1 cellular context compared by ENCODE assay signal in the genomic region with DNA sequence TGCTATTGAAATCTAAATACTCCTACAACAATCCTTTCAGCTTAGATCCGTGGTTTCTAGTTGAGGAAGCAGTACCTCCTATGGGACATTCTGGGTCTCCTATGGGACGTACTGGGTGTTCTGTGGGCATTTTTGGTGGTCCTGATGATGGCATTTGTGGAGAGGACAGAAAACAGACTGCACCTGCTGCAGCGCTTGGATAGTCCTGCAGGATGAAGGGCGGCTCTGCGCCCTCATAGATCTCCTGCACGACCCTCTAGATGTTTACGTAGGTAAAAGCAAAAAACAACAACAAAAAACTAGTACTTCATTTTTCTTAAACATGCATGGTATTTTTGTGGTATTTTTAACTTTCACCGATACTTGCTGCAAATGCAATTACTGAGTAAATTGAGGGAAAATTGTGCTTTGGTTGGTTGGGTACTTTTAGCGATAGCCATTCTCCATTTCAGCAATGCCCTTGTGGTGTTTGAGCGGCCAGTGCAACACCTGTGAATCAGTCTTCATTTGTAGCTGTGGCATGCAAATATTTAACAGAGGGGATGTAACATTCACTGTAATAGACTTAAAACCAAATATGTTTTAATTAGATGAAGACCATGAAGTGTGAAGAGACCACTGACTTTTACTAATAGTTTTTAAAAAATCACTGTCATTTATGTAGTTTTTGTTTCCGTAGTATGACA.
TF ChIP-seq lines count a peak whose summit lies in the region.

No MANE protein-coding gene starts in this region.

TF ChIP-seq in H1, 55 proteins besides CTCF, POLR2A, EP300 and RAD21:
- no peak for TF ChIP-seq JUN (IDR thresholded peaks at IDR 0.05; ENCODE audit: low read depth, low read length)
- TF ChIP-seq SP2 (IDR thresholded peaks at IDR 0.05; ENCODE audit: low read length) = no peak
- TF ChIP-seq, protein P1, sequence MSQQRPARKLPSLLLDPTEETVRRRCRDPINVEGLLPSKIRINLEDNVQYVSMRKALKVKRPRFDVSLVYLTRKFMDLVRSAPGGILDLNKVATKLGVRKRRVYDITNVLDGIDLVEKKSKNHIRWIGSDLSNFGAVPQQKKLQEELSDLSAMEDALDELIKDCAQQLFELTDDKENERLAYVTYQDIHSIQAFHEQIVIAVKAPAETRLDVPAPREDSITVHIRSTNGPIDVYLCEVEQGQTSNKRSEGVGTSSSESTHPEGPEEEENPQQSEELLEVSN (IDR thresholded peaks at IDR 0.05) = no peak
- TF ChIP-seq, protein P2, sequence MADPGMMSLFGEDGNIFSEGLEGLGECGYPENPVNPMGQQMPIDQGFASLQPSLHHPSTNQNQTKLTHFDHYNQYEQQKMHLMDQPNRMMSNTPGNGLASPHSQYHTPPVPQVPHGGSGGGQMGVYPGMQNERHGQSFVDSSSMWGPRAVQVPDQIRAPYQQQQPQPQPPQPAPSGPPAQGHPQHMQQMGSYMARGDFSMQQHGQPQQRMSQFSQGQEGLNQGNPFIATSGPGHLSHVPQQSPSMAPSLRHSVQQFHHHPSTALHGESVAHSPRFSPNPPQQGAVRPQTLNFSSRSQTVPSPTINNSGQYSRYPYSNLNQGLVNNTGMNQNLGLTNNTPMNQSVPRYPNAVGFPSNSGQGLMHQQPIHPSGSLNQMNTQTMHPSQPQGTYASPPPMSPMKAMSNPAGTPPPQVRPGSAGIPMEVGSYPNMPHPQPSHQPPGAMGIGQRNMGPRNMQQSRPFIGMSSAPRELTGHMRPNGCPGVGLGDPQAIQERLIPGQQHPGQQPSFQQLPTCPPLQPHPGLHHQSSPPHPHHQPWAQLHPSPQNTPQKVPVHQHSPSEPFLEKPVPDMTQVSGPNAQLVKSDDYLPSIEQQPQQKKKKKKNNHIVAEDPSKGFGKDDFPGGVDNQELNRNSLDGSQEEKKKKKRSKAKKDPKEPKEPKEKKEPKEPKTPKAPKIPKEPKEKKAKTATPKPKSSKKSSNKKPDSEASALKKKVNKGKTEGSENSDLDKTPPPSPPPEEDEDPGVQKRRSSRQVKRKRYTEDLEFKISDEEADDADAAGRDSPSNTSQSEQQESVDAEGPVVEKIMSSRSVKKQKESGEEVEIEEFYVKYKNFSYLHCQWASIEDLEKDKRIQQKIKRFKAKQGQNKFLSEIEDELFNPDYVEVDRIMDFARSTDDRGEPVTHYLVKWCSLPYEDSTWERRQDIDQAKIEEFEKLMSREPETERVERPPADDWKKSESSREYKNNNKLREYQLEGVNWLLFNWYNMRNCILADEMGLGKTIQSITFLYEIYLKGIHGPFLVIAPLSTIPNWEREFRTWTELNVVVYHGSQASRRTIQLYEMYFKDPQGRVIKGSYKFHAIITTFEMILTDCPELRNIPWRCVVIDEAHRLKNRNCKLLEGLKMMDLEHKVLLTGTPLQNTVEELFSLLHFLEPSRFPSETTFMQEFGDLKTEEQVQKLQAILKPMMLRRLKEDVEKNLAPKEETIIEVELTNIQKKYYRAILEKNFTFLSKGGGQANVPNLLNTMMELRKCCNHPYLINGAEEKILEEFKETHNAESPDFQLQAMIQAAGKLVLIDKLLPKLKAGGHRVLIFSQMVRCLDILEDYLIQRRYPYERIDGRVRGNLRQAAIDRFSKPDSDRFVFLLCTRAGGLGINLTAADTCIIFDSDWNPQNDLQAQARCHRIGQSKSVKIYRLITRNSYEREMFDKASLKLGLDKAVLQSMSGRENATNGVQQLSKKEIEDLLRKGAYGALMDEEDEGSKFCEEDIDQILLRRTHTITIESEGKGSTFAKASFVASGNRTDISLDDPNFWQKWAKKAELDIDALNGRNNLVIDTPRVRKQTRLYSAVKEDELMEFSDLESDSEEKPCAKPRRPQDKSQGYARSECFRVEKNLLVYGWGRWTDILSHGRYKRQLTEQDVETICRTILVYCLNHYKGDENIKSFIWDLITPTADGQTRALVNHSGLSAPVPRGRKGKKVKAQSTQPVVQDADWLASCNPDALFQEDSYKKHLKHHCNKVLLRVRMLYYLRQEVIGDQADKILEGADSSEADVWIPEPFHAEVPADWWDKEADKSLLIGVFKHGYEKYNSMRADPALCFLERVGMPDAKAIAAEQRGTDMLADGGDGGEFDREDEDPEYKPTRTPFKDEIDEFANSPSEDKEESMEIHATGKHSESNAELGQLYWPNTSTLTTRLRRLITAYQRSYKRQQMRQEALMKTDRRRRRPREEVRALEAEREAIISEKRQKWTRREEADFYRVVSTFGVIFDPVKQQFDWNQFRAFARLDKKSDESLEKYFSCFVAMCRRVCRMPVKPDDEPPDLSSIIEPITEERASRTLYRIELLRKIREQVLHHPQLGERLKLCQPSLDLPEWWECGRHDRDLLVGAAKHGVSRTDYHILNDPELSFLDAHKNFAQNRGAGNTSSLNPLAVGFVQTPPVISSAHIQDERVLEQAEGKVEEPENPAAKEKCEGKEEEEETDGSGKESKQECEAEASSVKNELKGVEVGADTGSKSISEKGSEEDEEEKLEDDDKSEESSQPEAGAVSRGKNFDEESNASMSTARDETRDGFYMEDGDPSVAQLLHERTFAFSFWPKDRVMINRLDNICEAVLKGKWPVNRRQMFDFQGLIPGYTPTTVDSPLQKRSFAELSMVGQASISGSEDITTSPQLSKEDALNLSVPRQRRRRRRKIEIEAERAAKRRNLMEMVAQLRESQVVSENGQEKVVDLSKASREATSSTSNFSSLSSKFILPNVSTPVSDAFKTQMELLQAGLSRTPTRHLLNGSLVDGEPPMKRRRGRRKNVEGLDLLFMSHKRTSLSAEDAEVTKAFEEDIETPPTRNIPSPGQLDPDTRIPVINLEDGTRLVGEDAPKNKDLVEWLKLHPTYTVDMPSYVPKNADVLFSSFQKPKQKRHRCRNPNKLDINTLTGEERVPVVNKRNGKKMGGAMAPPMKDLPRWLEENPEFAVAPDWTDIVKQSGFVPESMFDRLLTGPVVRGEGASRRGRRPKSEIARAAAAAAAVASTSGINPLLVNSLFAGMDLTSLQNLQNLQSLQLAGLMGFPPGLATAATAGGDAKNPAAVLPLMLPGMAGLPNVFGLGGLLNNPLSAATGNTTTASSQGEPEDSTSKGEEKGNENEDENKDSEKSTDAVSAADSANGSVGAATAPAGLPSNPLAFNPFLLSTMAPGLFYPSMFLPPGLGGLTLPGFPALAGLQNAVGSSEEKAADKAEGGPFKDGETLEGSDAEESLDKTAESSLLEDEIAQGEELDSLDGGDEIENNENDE (IDR thresholded peaks at IDR 0.05; ENCODE audit: insufficient replicate concordance, low read length) = no peak
- TF ChIP-seq CHD2 (IDR thresholded peaks at IDR 0.05; ENCODE audit: low read length) = no peak
- no peak for TF ChIP-seq TCF12 (IDR thresholded peaks at IDR 0.05; ENCODE audit: low read depth, low read length)
- TF ChIP-seq, protein P3, sequence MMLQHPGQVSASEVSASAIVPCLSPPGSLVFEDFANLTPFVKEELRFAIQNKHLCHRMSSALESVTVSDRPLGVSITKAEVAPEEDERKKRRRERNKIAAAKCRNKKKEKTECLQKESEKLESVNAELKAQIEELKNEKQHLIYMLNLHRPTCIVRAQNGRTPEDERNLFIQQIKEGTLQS (IDR thresholded peaks at IDR 0.05; ENCODE audit: insufficient read depth, low read depth, low read length) = no peak
- TF ChIP-seq, protein P4, sequence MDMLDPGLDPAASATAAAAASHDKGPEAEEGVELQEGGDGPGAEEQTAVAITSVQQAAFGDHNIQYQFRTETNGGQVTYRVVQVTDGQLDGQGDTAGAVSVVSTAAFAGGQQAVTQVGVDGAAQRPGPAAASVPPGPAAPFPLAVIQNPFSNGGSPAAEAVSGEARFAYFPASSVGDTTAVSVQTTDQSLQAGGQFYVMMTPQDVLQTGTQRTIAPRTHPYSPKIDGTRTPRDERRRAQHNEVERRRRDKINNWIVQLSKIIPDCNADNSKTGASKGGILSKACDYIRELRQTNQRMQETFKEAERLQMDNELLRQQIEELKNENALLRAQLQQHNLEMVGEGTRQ (IDR thresholded peaks at IDR 0.05; ENCODE audit: low read length) = no peak
- TF ChIP-seq, protein P5, sequence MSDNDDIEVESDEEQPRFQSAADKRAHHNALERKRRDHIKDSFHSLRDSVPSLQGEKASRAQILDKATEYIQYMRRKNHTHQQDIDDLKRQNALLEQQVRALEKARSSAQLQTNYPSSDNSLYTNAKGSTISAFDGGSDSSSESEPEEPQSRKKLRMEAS (IDR thresholded peaks at IDR 0.05) = no peak
- TF ChIP-seq HDAC2 (IDR thresholded peaks at IDR 0.05; ENCODE audit: borderline replicate concordance in 1 of 2, low read depth in 2 of 2, low read length in 2 of 2) = no peak
- TF ChIP-seq SIRT6 (IDR thresholded peaks at IDR 0.05; ENCODE audit: low read length) = no peak
